20 cellular contexts compared by ENCODE assay signal in the genomic region with DNA sequence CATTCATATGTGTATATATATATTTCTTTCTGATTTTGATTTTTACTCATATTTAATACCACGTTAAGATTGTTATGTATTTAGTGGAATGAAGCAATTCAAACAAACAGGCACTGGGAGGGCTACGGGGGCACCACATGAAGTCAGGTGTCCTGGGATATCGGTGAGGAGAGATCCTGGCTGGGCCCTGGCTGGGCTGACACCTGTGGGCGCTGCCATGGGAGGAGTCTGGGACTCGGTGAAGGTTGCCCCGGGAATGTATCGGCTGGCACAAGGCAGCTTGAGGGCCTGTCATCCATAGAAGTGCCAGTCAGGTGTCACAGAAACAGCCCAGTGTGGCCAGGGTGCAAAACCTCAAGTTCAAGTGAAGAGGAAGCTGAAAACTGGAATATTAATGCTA.
"Had no signal": no experiment of that assay in that cellular context is flagged by ENCODE, and none has a peak within 500 bp of the region (broad histone marks: within the 10 kb centered on the region; RNA-seq: fewer than 3 reads in every experiment).

No MANE protein-coding gene starts in this region.

- H3K4me3 ChIP-seq: coronary artery, dorsolateral prefrontal cortex, esophagus muscularis mucosa, gastroesophageal sphincter, heart left ventricle, hepatocyte, left lung, lung had no signal

- H3K9me3 ChIP-seq: esophagus muscularis mucosa, gastroesophageal sphincter, heart left ventricle, left lung had no signal

- ATAC-seq: foreskin keratinocyte, gastroesophageal sphincter, heart left ventricle, left cardiac atrium, left lung, left ventricle myocardium superior had no signal

- H3K27ac ChIP-seq: coronary artery, dorsolateral prefrontal cortex, esophagus muscularis mucosa, foreskin keratinocyte, gastroesophageal sphincter, heart left ventricle, hepatocyte, left lung had no signal

- H3K4me1 ChIP-seq: esophagus muscularis mucosa, foreskin keratinocyte, gastroesophageal sphincter, heart left ventricle, left lung had no signal

- H3K27me3 ChIP-seq: dorsolateral prefrontal cortex, esophagus muscularis mucosa, foreskin keratinocyte, gastroesophageal sphincter, heart left ventricle, hepatocyte, left lung had no signal

- H3K79me2 ChIP-seq: hepatocyte had no signal

- DNase-seq: dermis blood vessel endothelial cell; dorsolateral prefrontal cortex; effector CD4-positive, alpha-beta T cell; effector memory CD4-positive, alpha-beta T cell; foreskin keratinocyte; heart left ventricle; hypothalamus; immature natural killer cell; islet precursor cell; left cardiac atrium; left ventricle myocardium superior; mammary epithelial cell; mesendoderm; midbrain had no signal

- H3K4me2 ChIP-seq: hepatocyte had no signal

- H2AFZ ChIP-seq: hepatocyte had no signal

- H3K36me3 ChIP-seq: esophagus muscularis mucosa, gastroesophageal sphincter, heart left ventricle, left lung had no signal
